Comparison of ENCODE assay signal across 21 cellular contexts in the genomic region with DNA sequence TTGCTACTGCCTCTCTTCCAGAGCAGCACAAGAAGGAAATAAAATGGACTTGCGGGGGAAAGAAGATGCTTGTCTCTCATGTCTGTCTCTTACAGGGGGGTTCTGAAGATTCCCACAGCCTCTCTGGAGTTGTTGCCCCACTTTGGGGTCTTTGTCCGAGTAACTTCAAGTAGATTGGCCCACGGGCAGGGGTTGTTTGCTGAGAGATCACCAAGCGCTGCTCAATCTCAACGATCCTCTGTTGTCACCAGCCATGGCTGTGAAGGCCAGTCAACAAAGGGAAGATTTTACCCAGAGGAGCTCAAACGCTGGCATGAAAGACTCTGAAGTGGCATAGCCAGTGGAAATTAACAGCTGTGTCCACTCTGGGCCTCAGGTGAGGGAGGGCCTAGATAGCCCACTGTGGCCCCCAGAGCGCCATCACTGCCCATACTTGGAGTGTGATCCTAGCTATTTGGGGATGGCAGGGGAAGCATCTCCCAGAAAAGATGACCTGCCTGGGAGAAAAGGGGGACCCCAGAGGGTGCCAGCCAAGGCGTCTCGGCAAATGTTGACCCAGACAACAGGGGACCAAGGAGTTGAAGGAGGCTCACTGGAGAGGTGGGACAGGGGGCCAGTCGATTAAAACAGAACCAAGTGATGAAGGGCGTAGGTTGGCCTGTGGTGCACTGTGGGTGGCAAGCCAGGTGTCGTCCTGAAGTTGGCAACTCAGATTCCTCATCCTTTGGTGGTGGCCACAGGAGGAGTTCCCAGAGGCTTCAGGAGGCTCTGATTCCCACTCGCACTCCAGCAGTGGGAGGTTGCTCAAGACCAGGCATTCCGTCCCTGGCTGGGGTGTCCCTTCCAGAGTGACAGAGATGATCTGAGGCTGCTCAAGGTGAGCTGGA. TPM values are rescaled to one million over a fixed set of nuclear protein-coding genes. Genes with fewer than 3 reads are reported as not detected.
DNase-seq lines count a peak whose midpoint lies in the region; FAIRE-seq and TF ChIP-seq lines count a peak whose summit lies in the region.
"Had no signal": no experiment of that assay in that cellular context is flagged by ENCODE, and none has a peak within 500 bp of the region (broad histone marks: within the 10 kb centered on the region; RNA-seq: fewer than 3 reads in every experiment).

No MANE protein-coding gene starts in this region.

- H3K4me3 ChIP-seq in kidney (ENCODE audit: low read length in 2 of 2) = no peak overlapping the region
- H3K4me3 ChIP-seq in liver (ENCODE audit: low read depth in 1 of 3, low read length in 3 of 3) = no peak overlapping the region
- no peak overlapping the region for H3K4me3 ChIP-seq in tibial artery
- H3K4me3 ChIP-seq: GM23338 had no signal

- H3K4me1 ChIP-seq in kidney (ENCODE audit: control insufficient read depth in 1 of 2, insufficient read depth in 1 of 2, low read depth in 1 of 2, low read length in 2 of 2) (no peaks in the 10 kb centered on the region), liver (ENCODE audit: control insufficient read depth in 4 of 4, insufficient read depth in 4 of 4, low read length in 3 of 4) (peaks cover 4 to 51% (median 39%) of the 10 kb centered on the region in 4 donors), tibial artery (no peaks in the 10 kb centered on the region)

- TF ChIP-seq CTCF in chondrocyte (IDR thresholded peaks at IDR 0.05) (no peak), kidney (IDR thresholded peaks at IDR 0.05; ENCODE audit: borderline replicate concordance, extremely low read depth, insufficient read depth) (no peak), liver (IDR thresholded peaks at IDR 0.05; ENCODE audit: low read depth, low read length, missing input control) (no peak), tibial artery (IDR thresholded peaks at IDR 0.05) (no peak)

- no peak for TF ChIP-seq RAD21 in liver (IDR thresholded peaks at IDR 0.05)

- intact Hi-C loops in kidney (cut with DNase I) (no loop called here), tibial artery (cut with DNase I; ENCODE audit: low total_unique reads) (no loop called here)

- no peaks in the 10 kb centered on the region for H3K9me3 Mint-ChIP-seq in chondrocyte (ENCODE audit: low read depth)
- H3K9me3 Mint-ChIP-seq: CD8-positive, alpha-beta T cell; GM23338; H9 had no signal

- H3K9me3 ChIP-seq in kidney (ENCODE audit: control insufficient read depth in 1 of 2, low read length in 2 of 2) (no peaks in the 10 kb centered on the region), liver (ENCODE audit: control insufficient read depth in 4 of 4, low read length in 3 of 4) (no peaks in the 10 kb centered on the region), tibial artery (no peaks in the 10 kb centered on the region)

- no peak overlapping the region for H3K27ac Mint-ChIP-seq in chondrocyte (ENCODE audit: unreplicated experiment)
- H3K27ac Mint-ChIP-seq: CD4-positive, CD25-positive, alpha-beta regulatory T cell; CD8-positive, alpha-beta T cell; GM23338; H9 had no signal

- DNase-seq in chondrocyte (ENCODE audit: low spot score) = peak; percentile 35
- peak; percentile 38 for DNase-seq in kidney
- DNase-seq in tibial artery = no peak
- no peak for DNase-seq in NCI-H82 treated with DMSO at 0.1 percent for 48 hours (lab: John Stamatoyannopoulos, UW; ENCODE audit: unreplicated experiment)
- DNase-seq in CD1c-positive myeloid dendritic cell (ENCODE audit: extremely low spot score) = no peak
- DNase-seq: C1 segment of cervical spinal cord; CD4-positive, CD25-positive, alpha-beta regulatory T cell; CD8-positive, alpha-beta T cell; DMS53; DMS79 treated with DMSO at 0.1 percent for 48 hours; GF-D8; H9 had no signal

- no peak overlapping the region for H3K9ac ChIP-seq in kidney (ENCODE audit: low read length in 2 of 2)
- H3K9ac ChIP-seq in liver (ENCODE audit: low read depth in 1 of 2, low read length in 2 of 2) = no peak overlapping the region

- no peaks in the 10 kb centered on the region for H3K36me3 Mint-ChIP-seq in chondrocyte (ENCODE audit: low read depth)
- H3K36me3 Mint-ChIP-seq: CD8-positive, alpha-beta T cell had no signal

- H3K36me3 ChIP-seq in kidney (ENCODE audit: control insufficient read depth in 1 of 2, insufficient read depth in 2 of 2, low read length in 2 of 2) = no peaks in the 10 kb centered on the region
- peaks cover 1 to 21% (median 8%) of the 10 kb centered on the region in 4 donors for H3K36me3 ChIP-seq in liver (ENCODE audit: control insufficient read depth in 4 of 4, insufficient read depth in 3 of 4, low read depth in 1 of 4, low read length in 3 of 4)
- no peaks in the 10 kb centered on the region for H3K36me3 ChIP-seq in tibial artery

- H3K4me3 Mint-ChIP-seq in chondrocyte (ENCODE audit: unreplicated experiment) = no peak overlapping the region
- H3K4me3 Mint-ChIP-seq: CD4-positive, CD25-positive, alpha-beta regulatory T cell; CD8-positive, alpha-beta T cell; GM23338; H9 had no signal

- no peak overlapping the region for H3K27ac ChIP-seq in kidney (ENCODE audit: low read depth in 2 of 2, low read length in 2 of 2)
- peak overlapping the region; percentile 19 to 37 for H3K27ac ChIP-seq in liver (ENCODE audit: low read depth in 1 of 2, low read length in 2 of 2)
- H3K27ac ChIP-seq in tibial artery = no peak overlapping the region

- H3K27me3 Mint-ChIP-seq in chondrocyte (ENCODE audit: low read depth) = peaks cover 37% of the 10 kb centered on the region

- H3K4me1 Mint-ChIP-seq in chondrocyte (ENCODE audit: low read depth) = no peaks in the 10 kb centered on the region
- H3K4me1 Mint-ChIP-seq: CD4-positive, CD25-positive, alpha-beta regulatory T cell; H9 had no signal

- no peaks in the 10 kb centered on the region for H3K27me3 ChIP-seq in liver (ENCODE audit: control insufficient read depth in 4 of 4, insufficient read depth in 4 of 4, low read length in 3 of 4)
- peaks cover 0 to 29% of the 10 kb centered on the region in 2 donors for H3K27me3 ChIP-seq in tibial artery

- no peak for FAIRE-seq in kidney (lab: Jason Lieb, UNC)
- FAIRE-seq: GM12891, GM18507 had no signal

- 76% methylated on average over 14 of the region's 14 CpGs for WGBS in liver

TF ChIP-seq in liver, 16 proteins besides CTCF, POLR2A, EP300 and RAD21:
- TF ChIP-seq SP1 (IDR thresholded peaks at IDR 0.05) (no peak), JUND (IDR thresholded peaks at IDR 0.05) (peak in 1 of 2 donors; percentile 3)

RNA-seq across cellular contexts. Expression of a gene that starts 28.0 kb away (rescaled TPM):
- total RNA-seq in chondrocyte (1.1 to 1.5 TPM in 2 of 3 replicates, not detected in the other), kidney (not detected), liver (100 to 1,000 TPM in 1 of 2 donors, 10 to 100 TPM in 1; 88.4 to 399 TPM)
- polyA plus RNA-seq in kidney (ENCODE audit: insufficient read depth, low read depth, low replicate concordance) (not detected), liver (100 to 1,000 TPM; 159 to 329 TPM)
- total RNA-seq: A673; CD4-positive, CD25-positive, alpha-beta regulatory T cell; CD8-positive, alpha-beta T cell; Daoy; G401; H4 had no signal
- polyA plus RNA-seq: BJ; CD4-positive, CD25-positive, alpha-beta regulatory T cell had no signal

RNA-seq across cellular contexts. Expression of a gene that starts 33.6 kb away (rescaled TPM):
- total RNA-seq in chondrocyte (2.0 to 3.0 TPM (median 2.9 TPM) in 3 replicates), kidney (3.4 TPM), liver (1 to 10 TPM in 1 of 2 donors, under 1 TPM in 1; 0.56 to 2.2 TPM)
- polyA plus RNA-seq in kidney (ENCODE audit: insufficient read depth, low read depth, low replicate concordance) (3.7 TPM), liver (10 to 100 TPM in 1 of 2 donors, 1 to 10 TPM in 1; 3.3 to 33.2 TPM)

RNA-seq across cellular contexts. Expression of a gene that starts 33.7 kb away (rescaled TPM):
- 12.9 to 24.2 TPM (median 14.5 TPM) in 3 replicates for total RNA-seq in chondrocyte
- 15.9 TPM for total RNA-seq in kidney
- 21.0 TPM for polyA plus RNA-seq in kidney (ENCODE audit: insufficient read depth, low read depth, low replicate concordance)
- total RNA-seq in liver = 10 to 100 TPM in 1 of 2 donors, 1 to 10 TPM in 1; 6.9 to 10.4 TPM
- 10 to 100 TPM in 1 of 2 donors, 1 to 10 TPM in 1; 7.0 to 29.8 TPM for polyA plus RNA-seq in liver

RNA-seq across cellular contexts. Expression of a gene that starts 44.3 kb away (rescaled TPM):
- 71.5 to 76.2 TPM (median 76.1 TPM) in 3 replicates for total RNA-seq in chondrocyte
- total RNA-seq in kidney = 56.7 TPM
- 394 TPM for polyA plus RNA-seq in kidney (ENCODE audit: insufficient read depth, low read depth, low replicate concordance)
- 10 to 100 TPM; 32.9 to 58.4 TPM for total RNA-seq in liver
- polyA plus RNA-seq in liver = 100 to 1,000 TPM; 141 to 329 TPM

RNA-seq across cellular contexts. Expression of a gene that starts 44.6 kb away (rescaled TPM):
- total RNA-seq in chondrocyte (14.5 to 19.1 TPM (median 15.8 TPM) in 3 replicates), kidney (21.8 TPM), liver (1 to 10 TPM; 3.8 to 5.9 TPM)
- polyA plus RNA-seq in kidney (ENCODE audit: insufficient read depth, low read depth, low replicate concordance) (4.2 TPM), liver (1 to 10 TPM; 2.0 to 2.1 TPM)

Comparison
In these comparisons a context has a peak if more than half of its experiments do, and no peak if none do; other contexts are left out.
1. DNase-seq: peak in chondrocyte (single experiment) and kidney (single experiment); none in tibial artery (0 of 2), NCI-H82 treated with DMSO at 0.1 percent for 48 hours (single experiment) and CD1c-positive myeloid dendritic cell (single experiment).
2. H3K27ac ChIP-seq: peak in liver (2 of 2); none in kidney (0 of 2) and tibial artery (0 of 2).
3. RNA of a gene that starts 28.0 kb away (total RNA-seq): 88.4 to 399 TPM in liver; 1.1 to 1.5 TPM in chondrocyte and not detected in kidney (single experiment); every median in the first group is over 10 times any median in the second.